In genomic region chr6:48476257-48476656, GRCh38 we compare ENCODE assay signal across 12 cellular contexts.
A peak's percentile ranks its signal among the peaks of the same experiment; 100 is the strongest.
DNase-seq lines count a peak whose midpoint lies in the region; ATAC-seq, FAIRE-seq and TF ChIP-seq lines count a peak whose summit lies in the region.
"Had no signal": no experiment of that assay in that cellular context is flagged by ENCODE, and none has a peak within 500 bp of the region (broad histone marks: within the 10 kb centered on the region; RNA-seq: fewer than 3 reads in every experiment).

No MANE protein-coding gene starts in this region.

- H3K27ac ChIP-seq in astrocyte (ENCODE audit: low read depth, low read length) = no peak overlapping the region
- H3K27ac ChIP-seq: adrenal gland, esophagus squamous epithelium had no signal

- H3K4me3 ChIP-seq in astrocyte (ENCODE audit: insufficient read depth, low read depth, low read length) = no peak overlapping the region
- H3K4me3 ChIP-seq: adrenal gland, esophagus squamous epithelium had no signal

- no peaks in the 10 kb centered on the region for H4K20me1 ChIP-seq in astrocyte (ENCODE audit: insufficient read depth, low read length)

- peaks cover 5% of the 10 kb centered on the region for H3K27me3 Mint-ChIP-seq in astrocyte (ENCODE audit: low read depth, unreplicated experiment)
- H3K27me3 Mint-ChIP-seq: activated CD4-positive, alpha-beta memory T cell treated with anti-CD3 and anti-CD28 coated beads for 36 hours had no signal

- no peak for TF ChIP-seq EP300 in Ishikawa (IDR thresholded peaks at IDR 0.05; ENCODE audit: borderline replicate concordance)

- no peak for FAIRE-seq in astrocyte (lab: Jason Lieb, UNC)
- no peak for FAIRE-seq in HTR-8/SVneo (lab: Jason Lieb, UNC)

- TF ChIP-seq RAD21 in Ishikawa (IDR thresholded peaks at IDR 0.05; ENCODE audit: low read depth) = peak; percentile 29

- H3K27me3 ChIP-seq in astrocyte (ENCODE audit: insufficient read depth, low read length) = no peaks in the 10 kb centered on the region
- H3K27me3 ChIP-seq: adrenal gland, esophagus squamous epithelium had no signal

- H3K9ac ChIP-seq in astrocyte (ENCODE audit: low read length) = no peak overlapping the region

- no peak overlapping the region for H2AFZ ChIP-seq in astrocyte (ENCODE audit: low read depth, low read length)

- no peak overlapping the region for H3K4me2 ChIP-seq in astrocyte (ENCODE audit: low read length)

- no peak overlapping the region for H3K4me3 Mint-ChIP-seq in astrocyte (ENCODE audit: unreplicated experiment)
- H3K4me3 Mint-ChIP-seq: activated CD4-positive, alpha-beta memory T cell treated with anti-CD3 and anti-CD28 coated beads for 36 hours had no signal

- H3K9me3 ChIP-seq in astrocyte (ENCODE audit: insufficient read depth, low read depth, low read length) = no peaks in the 10 kb centered on the region
- H3K9me3 ChIP-seq: adrenal gland, esophagus squamous epithelium had no signal

- H3K4me1 ChIP-seq in astrocyte (ENCODE audit: insufficient read depth, low read length) = no peaks in the 10 kb centered on the region
- H3K4me1 ChIP-seq: adrenal gland had no signal

- ATAC-seq in HG02610 (IDR thresholded peaks at IDR 0.05; ENCODE audit: unreplicated experiment) = no peak
- no peak for ATAC-seq in stimulated activated naive CD8-positive, alpha-beta T cell treated with anti-CD3 and anti-CD28 coated beads, Interleukin-15, Interleukin-2, amounts not matched to agents 100 U/mL and 50 U/mL, for 24 hours

- peak; percentile 22 for TF ChIP-seq CTCF in astrocyte (IDR thresholded peaks at IDR 0.05; ENCODE audit: insufficient read depth, low read depth, low read length)

- no peak overlapping the region for H3K27ac Mint-ChIP-seq in astrocyte (ENCODE audit: unreplicated experiment)
- H3K27ac Mint-ChIP-seq: activated CD4-positive, alpha-beta memory T cell treated with anti-CD3 and anti-CD28 coated beads for 36 hours had no signal

- no peaks in the 10 kb centered on the region for H3K9me3 Mint-ChIP-seq in astrocyte (ENCODE audit: unreplicated experiment)

- H3K79me2 ChIP-seq in astrocyte (ENCODE audit: insufficient read depth, low read length) = no peaks in the 10 kb centered on the region

- no peaks in the 10 kb centered on the region for H3K36me3 Mint-ChIP-seq in astrocyte (ENCODE audit: low read depth, unreplicated experiment)
- H3K36me3 Mint-ChIP-seq: activated CD4-positive, alpha-beta memory T cell treated with anti-CD3 and anti-CD28 coated beads for 36 hours had no signal

- H3K4me1 Mint-ChIP-seq in astrocyte (ENCODE audit: low read depth, unreplicated experiment) = no peaks in the 10 kb centered on the region

- no peaks in the 10 kb centered on the region for H3K36me3 ChIP-seq in astrocyte (ENCODE audit: insufficient read depth, low read length)
- H3K36me3 ChIP-seq: adrenal gland, esophagus squamous epithelium had no signal

- DNase-seq in A172 (ENCODE audit: low spot score) (peak; percentile 6), astrocyte (ENCODE audit: low read depth) (peak; percentile 1), iPS-NIHi11 (ENCODE audit: low spot score) (peak; percentile 8), NCI-H1417 treated with DMSO at 0.1 percent for 48 hours (lab: John Stamatoyannopoulos, UW) (no peak), HTR-8/SVneo (ENCODE audit: insufficient read length, low spot score) (no peak)
- no peak for DNase-seq in stimulated activated naive CD8-positive, alpha-beta T cell treated with anti-CD3 and anti-CD28 coated beads, Interleukin-15, Interleukin-2, amounts not matched to agents 100 U/mL and 50 U/mL, for 24 hours
- DNase-seq: activated CD4-positive, alpha-beta memory T cell treated with anti-CD3 and anti-CD28 coated beads for 36 hours; adrenal gland; esophagus squamous epithelium; NCI-H2029 treated with DMSO at 0.1 percent for 48 hours had no signal

TF ChIP-seq in Ishikawa, 13 proteins besides CTCF, POLR2A, EP300 and RAD21:
- TF ChIP-seq YY1 (IDR thresholded peaks at IDR 0.05; ENCODE audit: low read depth) (no peak), TCF12 (IDR thresholded peaks at IDR 0.05; ENCODE audit: low read depth) (no peak), NFIC (IDR thresholded peaks at IDR 0.05) (no peak), EGR1 (IDR thresholded peaks at IDR 0.05) (no peak), TAF1 (IDR thresholded peaks at IDR 0.05; ENCODE audit: low read depth) (no peak), CEBPB (IDR thresholded peaks at IDR 0.05) (no peak), FOXM1 (IDR thresholded peaks at IDR 0.05; ENCODE audit: borderline replicate concordance, low read depth) (no peak), REST (IDR thresholded peaks at IDR 0.05; ENCODE audit: low read depth) (no peak), MAX (IDR thresholded peaks at IDR 0.05) (no peak), CREB1 (IDR thresholded peaks at IDR 0.05; ENCODE audit: low read depth) (no peak), ZBTB7A (IDR thresholded peaks at IDR 0.05; ENCODE audit: low read depth) (no peak)

Comparison
In these comparisons a context has a peak if more than half of its experiments do, and no peak if none do; other contexts are left out.
1. DNase-seq: peak in A172 (single experiment), astrocyte (single experiment) and iPS-NIHi11 (single experiment); none in NCI-H1417 treated with DMSO at 0.1 percent for 48 hours (single experiment), stimulated activated naive CD8-positive, alpha-beta T cell treated with anti-CD3 and anti-CD28 coated beads, Interleukin-15, Interleukin-2, amounts not matched to agents 100 U/mL and 50 U/mL, for 24 hours (single experiment) and HTR-8/SVneo (single experiment).